12 cellular contexts compared by ENCODE assay signal in genomic region chr3:128122013-128122412, GRCh38. TPM values are rescaled to one million over a fixed set of nuclear protein-coding genes. Genes with fewer than 3 reads are reported as not detected.
DNase-seq lines count a peak whose midpoint lies in the region; ATAC-seq and TF ChIP-seq lines count a peak whose summit lies in the region.
"Had no signal": no experiment of that assay in that cellular context is flagged by ENCODE, and none has a peak within 500 bp of the region (broad histone marks: within the 10 kb centered on the region; RNA-seq: fewer than 3 reads in every experiment).

No MANE protein-coding gene starts in this region.

- H3K27ac ChIP-seq in CD4-positive, alpha-beta T cell (ENCODE audit: low read depth, low read length) = no peak overlapping the region
- H3K27ac ChIP-seq in HUES6 (ENCODE audit: low read depth, low read length) = no peak overlapping the region
- H3K27ac ChIP-seq in naive thymus-derived CD4-positive, alpha-beta T cell (ENCODE audit: low read depth, low read length) = no peak overlapping the region
- H3K27ac ChIP-seq in tibial nerve = no peak overlapping the region
- H3K27ac ChIP-seq: brain microvascular endothelial cell had no signal

- TF ChIP-seq EP300 in tibial nerve (IDR thresholded peaks at IDR 0.05) = no peak

- H3K27me3 Mint-ChIP-seq in CD4-positive, alpha-beta T cell = no peaks in the 10 kb centered on the region
- H3K27me3 Mint-ChIP-seq in activated T-helper 17 cell treated with anti-CD3 and anti-CD28 coated beads, Interleukin-2, amount 50 U/mL, for 72 hours = no peaks in the 10 kb centered on the region
- H3K27me3 Mint-ChIP-seq in naive thymus-derived CD4-positive, alpha-beta T cell = no peaks in the 10 kb centered on the region

- H3K4me3 ChIP-seq in HUES6 (ENCODE audit: low read depth, low read length) = peak overlapping the region; percentile 87; the same call in 1 of the 2 replicates
- no peak overlapping the region for H3K4me3 ChIP-seq in naive thymus-derived CD4-positive, alpha-beta T cell (ENCODE audit: low read length)
- no peak overlapping the region for H3K4me3 ChIP-seq in tibial nerve

- no peak for TF ChIP-seq CTCF in CD4-positive, alpha-beta T cell (IDR thresholded peaks at IDR 0.05)
- TF ChIP-seq CTCF in tibial nerve (IDR thresholded peaks at IDR 0.05) = no peak

- no peaks in the 10 kb centered on the region for H3K9me3 Mint-ChIP-seq in CD4-positive, alpha-beta T cell
- peaks cover 5% of the 10 kb centered on the region for H3K9me3 Mint-ChIP-seq in activated T-helper 17 cell treated with anti-CD3 and anti-CD28 coated beads, Interleukin-2, amount 50 U/mL, for 72 hours
- H3K9me3 Mint-ChIP-seq in naive thymus-derived CD4-positive, alpha-beta T cell = peaks cover 0 to 5% (median 0%) of the 10 kb centered on the region in 11 donors

- no peak overlapping the region for H3K9ac ChIP-seq in HUES6 (ENCODE audit: low read length)

- H3K36me3 Mint-ChIP-seq in CD4-positive, alpha-beta T cell (ENCODE audit: low read depth) = peaks cover 31% of the 10 kb centered on the region
- H3K36me3 Mint-ChIP-seq in activated T-helper 17 cell treated with anti-CD3 and anti-CD28 coated beads, Interleukin-2, amount 50 U/mL, for 72 hours (ENCODE audit: low read depth) = peaks cover 43% of the 10 kb centered on the region
- H3K36me3 Mint-ChIP-seq in naive thymus-derived CD4-positive, alpha-beta T cell = peaks cover 6 to 30% (median 23%) of the 10 kb centered on the region in 5 donors

- WGBS in tibial nerve, 2 donors = 93 to 95% methylated on average over 1 of the region's 1 CpG

- intact Hi-C loops in CD4-positive, alpha-beta T cell (cut with DNase I, micrococcal nuclease) = loop anchor here in 1 of 2 experiments (2.0 to 10.0 kb wide), 4 partner anchors 47 to 527 kb away; partner anchors contain the start of genes ABTB1, MCM2, SEC61A1 and TPRA1
- intact Hi-C loops in naive thymus-derived CD4-positive, alpha-beta T cell (cut with micrococcal nuclease) = loop anchor here (2.0 to 10.0 kb wide), 6 partner anchors 47 to 1645 kb away; partner anchors contain the start of genes ABTB1 (in 1 of the 2), IFT122 (in 1 of the 2), PLXNA1 (in 1 of the 2) and TPRA1 (in 1 of the 2)

- CTCF ChIA-PET in CD4-positive, alpha-beta T cell (lab: Charles Lee) = interaction anchor here (1.1 kb wide), 1 partner anchor 46 kb away, joined by 3 read pairs; no protein-coding TSS in a partner anchor
- CTCF ChIA-PET in naive thymus-derived CD4-positive, alpha-beta T cell (lab: Charles Lee) = interaction anchor here (0.6 kb wide), 1 partner anchor 848 kb away, joined by 6 read pairs; no protein-coding TSS in a partner anchor

- TF ChIP-seq POLR2A in tibial nerve (IDR thresholded peaks at IDR 0.05) = no peak

- peak overlapping the region; percentile 95 for H3K4me3 Mint-ChIP-seq in CD4-positive, alpha-beta T cell
- H3K4me3 Mint-ChIP-seq in activated T-helper 17 cell treated with anti-CD3 and anti-CD28 coated beads, Interleukin-2, amount 50 U/mL, for 72 hours = peak overlapping the region; percentile 99
- peak overlapping the region; percentile 46 to 100 (median 96) for H3K4me3 Mint-ChIP-seq in naive thymus-derived CD4-positive, alpha-beta T cell

- H3K27me3 ChIP-seq in CD4-positive, alpha-beta T cell (ENCODE audit: control insufficient read depth, insufficient read depth, low read length) = no peaks in the 10 kb centered on the region
- H3K27me3 ChIP-seq in HUES6 (ENCODE audit: control insufficient read depth, insufficient read depth, low read length) (no peaks in the 10 kb centered on the region), tibial nerve (no peaks in the 10 kb centered on the region)
- no peaks in the 10 kb centered on the region for H3K27me3 ChIP-seq in naive thymus-derived CD4-positive, alpha-beta T cell (ENCODE audit: control insufficient read depth in 2 of 2, insufficient read depth in 2 of 2, low read length in 2 of 2)
- H3K27me3 ChIP-seq: brain microvascular endothelial cell had no signal

- peaks cover 26% of the 10 kb centered on the region for H3K36me3 ChIP-seq in HUES6 (ENCODE audit: control insufficient read depth, insufficient read depth, low read length)
- H3K36me3 ChIP-seq in naive thymus-derived CD4-positive, alpha-beta T cell (ENCODE audit: control insufficient read depth in 2 of 3, insufficient read depth in 3 of 3, low read length in 3 of 3) = peaks cover 0 to 22% (median 0%) of the 10 kb centered on the region in 3 experiments
- H3K36me3 ChIP-seq in tibial nerve = peaks cover 0 to 19% (median 0%) of the 10 kb centered on the region in 3 donors
- H3K36me3 ChIP-seq: brain microvascular endothelial cell had no signal

- peaks cover 37% of the 10 kb centered on the region for H3K4me1 Mint-ChIP-seq in CD4-positive, alpha-beta T cell (ENCODE audit: low read depth)
- peaks cover 17% of the 10 kb centered on the region for H3K4me1 Mint-ChIP-seq in activated T-helper 17 cell treated with anti-CD3 and anti-CD28 coated beads, Interleukin-2, amount 50 U/mL, for 72 hours
- H3K4me1 Mint-ChIP-seq in naive thymus-derived CD4-positive, alpha-beta T cell = peaks cover 23 to 52% (median 37%) of the 10 kb centered on the region in 7 donors

- H3K27ac Mint-ChIP-seq in CD4-positive, alpha-beta T cell = peak overlapping the region; percentile 93
- H3K27ac Mint-ChIP-seq in activated T-helper 17 cell treated with anti-CD3 and anti-CD28 coated beads, Interleukin-2, amount 50 U/mL, for 72 hours = peak overlapping the region; percentile 98
- H3K27ac Mint-ChIP-seq in naive thymus-derived CD4-positive, alpha-beta T cell = peak overlapping the region in 7 of 9 donors; percentile 14 to 98 (median 87)

- POLR2A ChIA-PET in CD4-positive, alpha-beta T cell (lab: Charles Lee) = interaction anchor here (0.8 to 3.6 kb wide), 3 partner anchors 8 to 70 kb away, joined by 5 to 77 read pairs (median 25); partner anchors contain the start of genes EEFSEC and SEC61A1
- POLR2A ChIA-PET in naive thymus-derived CD4-positive, alpha-beta T cell (lab: Charles Lee) = interaction anchor here (1.1 to 3.6 kb wide), 3 partner anchors 31 to 871 kb away, joined by 3 to 42 read pairs (median 3); partner anchors contain the start of gene EEFSEC

- no peak for ATAC-seq in CD4-positive, alpha-beta T cell (ENCODE audit: poor library complexity)
- ATAC-seq in activated T-helper 17 cell treated with anti-CD3 and anti-CD28 coated beads, Interleukin-2, amount 50 U/mL, for 72 hours (replicated peaks) = no peak
- no peak for ATAC-seq in naive thymus-derived CD4-positive, alpha-beta T cell

- no peaks in the 10 kb centered on the region for H3K9me3 ChIP-seq in CD4-positive, alpha-beta T cell (ENCODE audit: control insufficient read depth, low read length)
- no peaks in the 10 kb centered on the region for H3K9me3 ChIP-seq in HUES6 (ENCODE audit: control insufficient read depth, insufficient read depth, low read depth, low read length)
- no peaks in the 10 kb centered on the region for H3K9me3 ChIP-seq in naive thymus-derived CD4-positive, alpha-beta T cell (ENCODE audit: control insufficient read depth in 2 of 3, low read length in 3 of 3)
- no peaks in the 10 kb centered on the region for H3K9me3 ChIP-seq in tibial nerve

- DNase-seq in CD4-positive, alpha-beta T cell = no peak
- DNase-seq in naive thymus-derived CD4-positive, alpha-beta T cell = no peak
- no peak for DNase-seq in SK-N-DZ (ENCODE audit: low spot score)
- no peak for DNase-seq in tibial nerve (ENCODE audit: low spot score in 2 of 2)
- DNase-seq in NCI-H345 treated with DMSO at 0.1 percent for 48 hours (lab: John Stamatoyannopoulos, UW; ENCODE audit: unreplicated experiment) = no peak
- no peak for DNase-seq in NCI-H526 treated with DMSO at 0.1 percent for 48 hours (lab: John Stamatoyannopoulos, UW)
- DNase-seq: brain microvascular endothelial cell, DMS153, NCI-H1092 treated with DMSO at 0.1 percent for 48 hours, NCI-H69 had no signal

- H3K4me1 ChIP-seq in HUES6 (ENCODE audit: control insufficient read depth, insufficient read depth, low read length) = peaks cover 9% of the 10 kb centered on the region; the same call in 1 of the 2 replicates
- peaks cover 13 to 15% of the 10 kb centered on the region in 2 donors for H3K4me1 ChIP-seq in naive thymus-derived CD4-positive, alpha-beta T cell (ENCODE audit: control insufficient read depth in 2 of 2, insufficient read depth in 2 of 2, low read length in 2 of 2)
- peaks cover 0 to 15% (median 10%) of the 10 kb centered on the region in 4 donors for H3K4me1 ChIP-seq in tibial nerve

RNA-seq across cellular contexts. Expression of gene RUVBL1, which starts 1.6 kb away (rescaled TPM):
- total RNA-seq in CD4-positive, alpha-beta T cell = 1 to 10 TPM; 5.6 to 7.7 TPM
- total RNA-seq in activated T-helper 17 cell treated with anti-CD3 and anti-CD28 coated beads, Interleukin-2, amount 50 U/mL, for 72 hours = 10 to 100 TPM; 37.6 to 95.2 TPM
- total RNA-seq in naive thymus-derived CD4-positive, alpha-beta T cell = 10 to 100 TPM; 16.8 to 59.3 (median 22.5) TPM
- 10 to 100 TPM; 54.8 to 73.7 TPM for polyA plus RNA-seq in naive thymus-derived CD4-positive, alpha-beta T cell
- polyA plus RNA-seq in SK-N-DZ (2014; cell fraction: cytosol; rRNA removed) = 258 and 297 TPM in 2 replicates
- polyA plus RNA-seq in SK-N-DZ (2014; cell fraction: nucleus; rRNA removed) = 86.8 and 137 TPM in 2 replicates
- total RNA-seq in tibial nerve = 10 to 100 TPM; 29.7 to 41.7 (median 34.1) TPM

RNA-seq across cellular contexts. Expression of gene EEFSEC, which starts 31.3 kb away (rescaled TPM):
- total RNA-seq in CD4-positive, alpha-beta T cell = 10 to 100 TPM; 13.1 to 13.9 TPM
- 10 to 100 TPM; 10.5 to 12.8 TPM for total RNA-seq in activated T-helper 17 cell treated with anti-CD3 and anti-CD28 coated beads, Interleukin-2, amount 50 U/mL, for 72 hours
- total RNA-seq in naive thymus-derived CD4-positive, alpha-beta T cell = 10 to 100 TPM; 17.3 to 18.5 (median 17.9) TPM
- polyA plus RNA-seq in naive thymus-derived CD4-positive, alpha-beta T cell = 10 to 100 TPM; 22.5 to 31.4 TPM
- polyA plus RNA-seq in SK-N-DZ (2014; cell fraction: cytosol; rRNA removed) = 5.0 and 7.9 TPM in 2 replicates
- polyA plus RNA-seq in SK-N-DZ (2014; cell fraction: nucleus; rRNA removed) = 9.0 and 10.0 TPM in 2 replicates
- 10 to 100 TPM; 25.1 to 43.5 (median 29.5) TPM for total RNA-seq in tibial nerve
